10 cellular contexts compared by ENCODE assay signal in genomic region chr20:41245086-41245707, GRCh38.
DNase-seq lines count a peak whose midpoint lies in the region; ATAC-seq and TF ChIP-seq lines count a peak whose summit lies in the region.
"Had no signal": no experiment of that assay in that cellular context is flagged by ENCODE, and none has a peak within 500 bp of the region (broad histone marks: within the 10 kb centered on the region; RNA-seq: fewer than 3 reads in every experiment).

No MANE protein-coding gene starts in this region.

- DNase-seq in EH (ENCODE audit: low read depth), result peak; percentile 37
- DNase-seq in RPMI7951 (ENCODE audit: low read depth), result peak; percentile 28
- no peak for DNase-seq in Right ventricle myocardium superior
- peak; percentile 91 for DNase-seq in pons (ENCODE audit: low spot score)
- no peak for DNase-seq in BE2C
- DNase-seq: naive thymus-derived CD8-positive, alpha-beta T cell had no signal

- H3K9me3 ChIP-seq in BE2C, result no peaks in the 10 kb centered on the region; the same call in 1 of the 2 replicates

- intact Hi-C loops in Right ventricle myocardium superior (cut with DNase I), result no loop called here

- no peaks in the 10 kb centered on the region for H3K4me1 ChIP-seq in BE2C

- H3K27me3 ChIP-seq in BE2C, result no peaks in the 10 kb centered on the region

- H3K36me3 ChIP-seq in BE2C, result no peaks in the 10 kb centered on the region

- H3K4me3 ChIP-seq in BE2C (ENCODE audit: low read depth, low read length), result no peak overlapping the region

- TF ChIP-seq CTCF in BE2C (IDR thresholded peaks at IDR 0.05; ENCODE audit: low read depth, low read length), result no peak

- ATAC-seq in Right ventricle myocardium superior (ENCODE audit: poor library complexity), result peak; percentile 69
- no peak for ATAC-seq in GM21825 (IDR thresholded peaks at IDR 0.05; ENCODE audit: unreplicated experiment)
- ATAC-seq in GM21737 (IDR thresholded peaks at IDR 0.05; ENCODE audit: unreplicated experiment), result no peak
- ATAC-seq in HG03442 (IDR thresholded peaks at IDR 0.05; ENCODE audit: unreplicated experiment), result no peak
- ATAC-seq: naive thymus-derived CD8-positive, alpha-beta T cell; Panc1 had no signal

Comparison
In these comparisons a context has a peak if more than half of its experiments do, and no peak if none do; other contexts are left out.
1. DNase-seq: peak in EH (single experiment), RPMI7951 (single experiment) and pons (single experiment); none in Right ventricle myocardium superior (single experiment) and BE2C (single experiment).